ENCODE assay signal across 8 cellular contexts in genomic region chr18:76803814-76804213, GRCh38. TPM values are rescaled to one million over a fixed set of nuclear protein-coding genes. Genes with fewer than 3 reads are reported as not detected.
A peak's percentile ranks its signal among the peaks of the same experiment; 100 is the strongest.
DNase-seq lines count a peak whose midpoint lies in the region; ATAC-seq and TF ChIP-seq lines count a peak whose summit lies in the region.

No MANE protein-coding gene starts in this region.

- H3K27ac ChIP-seq in liver (ENCODE audit: low read depth in 1 of 2, low read length in 2 of 2): no peak overlapping the region

- no peak overlapping the region for H3K4me3 Mint-ChIP-seq in activated B cell treated with CpG ODN at 0.5 μM for 24 hours

- peak; percentile 82 to 85 for TF ChIP-seq RAD21 in liver (IDR thresholded peaks at IDR 0.05)

- H3K9me3 ChIP-seq in liver (ENCODE audit: control insufficient read depth in 4 of 4, low read length in 3 of 4): no peaks in the 10 kb centered on the region

- 3% methylated on average over 11 of the region's 11 CpGs for WGBS in liver

- peaks cover 2 to 13% (median 7%) of the 10 kb centered on the region in 4 donors for H3K4me1 ChIP-seq in liver (ENCODE audit: control insufficient read depth in 4 of 4, insufficient read depth in 4 of 4, low read length in 3 of 4)

- DNase-seq in ACHN (peak; percentile 68), NCI-H2227 treated with DMSO at 0.1 percent for 48 hours (lab: John Stamatoyannopoulos, UW) (peak; percentile 73), activated B cell treated with CpG ODN at 0.5 μM for 24 hours (peak; percentile 41), cardiac fibroblast (ENCODE audit: low read depth in 2 of 2) (peak; percentile 61 to 68)
- DNase-seq in stimulated activated CD8-positive, alpha-beta memory T cell treated with anti-CD3 and anti-CD28 coated beads, Interleukin-12 subunit alpha, Interleukin-12 subunit beta, amount 100 ng/mL, for 24 hours (ENCODE audit: extremely low read depth): peak; percentile 35

- H3K36me3 ChIP-seq in liver (ENCODE audit: control insufficient read depth in 4 of 4, insufficient read depth in 3 of 4, low read depth in 1 of 4, low read length in 3 of 4): peaks cover 0 to 1% (median 0%) of the 10 kb centered on the region in 4 donors

- H3K27ac Mint-ChIP-seq in activated B cell treated with CpG ODN at 0.5 μM for 24 hours: no peak overlapping the region

- H3K36me3 Mint-ChIP-seq in activated B cell treated with CpG ODN at 0.5 μM for 24 hours (ENCODE audit: low read depth): peaks cover 15% of the 10 kb centered on the region

- POLR2A ChIA-PET in activated B cell treated with CpG ODN at 0.5 μM for 24 hours (lab: Charles Lee): interaction anchor here (1.2 to 1.6 kb wide), 2 partner anchors 8 to 18 kb away, joined by 4 read pairs; partner anchors contain the start of gene ZNF236

- in situ Hi-C loops in ACHN (cut with HindIII; ENCODE audit: low pct_ligation_motif_present, low pct_unique_long_range_greater_than_20kb, low sequenced_read_pairs): no loop called here

- no peaks in the 10 kb centered on the region for H3K9me3 Mint-ChIP-seq in activated B cell treated with CpG ODN at 0.5 μM for 24 hours

- intact Hi-C loops in activated B cell treated with CpG ODN at 0.5 μM for 24 hours (cut with micrococcal nuclease): loop anchor here (1.0 to 10.0 kb wide), 4 partner anchors 17 to 665 kb away; no protein-coding TSS in a partner anchor

- H3K4me1 Mint-ChIP-seq in activated B cell treated with CpG ODN at 0.5 μM for 24 hours: peaks cover 11% of the 10 kb centered on the region

- CTCF ChIA-PET in activated B cell treated with CpG ODN at 0.5 μM for 24 hours (lab: Charles Lee): interaction anchor here (1.2 to 3.6 kb wide), 11 partner anchors 8 to 848 kb away, joined by 3 to 39 read pairs (median 10); partner anchors contain the start of gene ZNF236

- H3K27me3 Mint-ChIP-seq in activated B cell treated with CpG ODN at 0.5 μM for 24 hours: peaks cover 3% of the 10 kb centered on the region

- ATAC-seq in GM18508 (IDR thresholded peaks at IDR 0.05; ENCODE audit: insufficient read depth, unreplicated experiment) (peak; percentile 45), HG03066 (IDR thresholded peaks at IDR 0.05; ENCODE audit: low read depth, unreplicated experiment) (peak; percentile 54), activated B cell treated with CpG ODN at 0.5 μM for 24 hours (ENCODE audit: low read depth) (peak; percentile 69)

- H3K27me3 ChIP-seq in liver (ENCODE audit: control insufficient read depth in 4 of 4, insufficient read depth in 4 of 4, low read length in 3 of 4): no peaks in the 10 kb centered on the region

- H3K9ac ChIP-seq in liver (ENCODE audit: low read depth in 1 of 2, low read length in 2 of 2): no peak overlapping the region

- no peak overlapping the region for H3K4me3 ChIP-seq in cardiac fibroblast (replicated peaks in 1 of 2; ENCODE audit: low read depth in 2 of 2, low read length in 2 of 2)
- no peak overlapping the region for H3K4me3 ChIP-seq in liver (ENCODE audit: low read depth in 1 of 3, low read length in 3 of 3)

- TF ChIP-seq CTCF in activated B cell treated with CpG ODN at 0.5 μM for 24 hours (IDR thresholded peaks at IDR 0.05) (peak; percentile 86), cardiac fibroblast (IDR thresholded peaks at IDR 0.05; ENCODE audit: low read depth, low read length) (peak; percentile 82), liver (IDR thresholded peaks at IDR 0.05; ENCODE audit: low read depth, low read length, missing input control) (peak; percentile 72)

TF ChIP-seq in liver, 16 proteins besides CTCF, POLR2A, EP300 and RAD21:
- TF ChIP-seq HNF4G (IDR thresholded peaks at IDR 0.05) (no peak), HNF4A (conservative IDR thresholded peaks at IDR 0.05) (peak in 1 of 2 donors; percentile 15), MAX (IDR thresholded peaks at IDR 0.05) (no peak), NR2F2 (IDR thresholded peaks at IDR 0.05) (no peak)

RNA-seq across cellular contexts. Expression of gene ZNF236, which starts 18.5 kb away (rescaled TPM):
- total RNA-seq in activated B cell treated with CpG ODN at 0.5 μM for 24 hours: 27.4 and 28.2 TPM in 2 replicates
- 1 to 10 TPM; 6.5 to 8.2 TPM for total RNA-seq in liver
- polyA plus RNA-seq in liver: 1 to 10 TPM in 1 of 2 donors, under 1 TPM in 1; 0.83 to 3.6 TPM
